In genomic region chr13:114089751-114090400, GRCh38 we compare ENCODE assay signal across 14 cellular contexts. TPM values are rescaled to one million over a fixed set of nuclear protein-coding genes. Genes with fewer than 3 reads are reported as not detected.
DNase-seq lines count a peak whose midpoint lies in the region; ATAC-seq and TF ChIP-seq lines count a peak whose summit lies in the region.
"Had no signal": no experiment of that assay in that cellular context is flagged by ENCODE, and none has a peak within 500 bp of the region (broad histone marks: within the 10 kb centered on the region; RNA-seq: fewer than 3 reads in every experiment).

No MANE protein-coding gene starts in this region.

- no peak overlapping the region for H3K9ac ChIP-seq in endodermal cell (ENCODE audit: extremely low read depth, low read length, poor library complexity, severe bottlenecking)

- intact Hi-C loops in psoas muscle (cut with DNase I) = no loop called here

- H3K27me3 Mint-ChIP-seq in endodermal cell (ENCODE audit: insufficient read depth) = peaks cover 3% of the 10 kb centered on the region

- H3K27ac ChIP-seq in endodermal cell (ENCODE audit: low read depth, low read length) (no peak overlapping the region), psoas muscle (no peak overlapping the region)
- H3K27ac ChIP-seq: dorsolateral prefrontal cortex had no signal

- TF ChIP-seq CTCF in endodermal cell (conservative IDR thresholded peaks at IDR 0.05) = no peak
- TF ChIP-seq CTCF in psoas muscle (IDR thresholded peaks at IDR 0.05) = no peak

- H3K4me1 ChIP-seq in endodermal cell (ENCODE audit: control insufficient read depth, insufficient read depth, low read length) (no peaks in the 10 kb centered on the region), psoas muscle (no peaks in the 10 kb centered on the region)

- H3K4me1 Mint-ChIP-seq in endodermal cell = peaks cover 7% of the 10 kb centered on the region

- peak in 3 of 4 donors; percentile 38 to 81 (median 57) for ATAC-seq in psoas muscle
- ATAC-seq in HG03469 (IDR thresholded peaks at IDR 0.05; ENCODE audit: unreplicated experiment) = no peak
- ATAC-seq in HG02642 (IDR thresholded peaks at IDR 0.05; ENCODE audit: poor library complexity, unreplicated experiment) = no peak

- H3K9me3 ChIP-seq in endodermal cell (ENCODE audit: control insufficient read depth, low read length) = peaks cover 31% of the 10 kb centered on the region
- H3K9me3 ChIP-seq in psoas muscle = peaks cover 18% of the 10 kb centered on the region

- no peak overlapping the region for H3K4me3 ChIP-seq in endodermal cell (ENCODE audit: low read length)
- H3K4me3 ChIP-seq in psoas muscle = no peak overlapping the region
- H3K4me3 ChIP-seq: dorsolateral prefrontal cortex, smooth muscle cell had no signal

- DNase-seq in activated CD8-positive, alpha-beta memory T cell treated with anti-CD3 and anti-CD28 coated beads for 24 hours = peak; percentile 33
- DNase-seq in activated CD8-positive, alpha-beta memory T cell treated with anti-CD3 and anti-CD28 coated beads, Interleukin-2, amount 50 U/mL, for 48 hours = no peak
- peak; percentile 85 for DNase-seq in NCI-H748 (lab: John Stamatoyannopoulos, UW; ENCODE audit: unreplicated experiment)
- DNase-seq in endodermal cell = peak; percentile 24
- peak in 1 of 2 donors; percentile 32 for DNase-seq in psoas muscle
- no peak for DNase-seq in stimulated activated CD4-positive, alpha-beta T cell treated with anti-CD3 and anti-CD28 coated beads, Interleukin-4, amount 100 ng/mL, for 4 hours
- DNase-seq: ACHN, hypothalamus, NCI-H2081 treated with DMSO at 0.1 percent for 48 hours, occipital lobe had no signal

- WGBS in endodermal cell (ENCODE audit: insufficient coverage in 1 of 2, insufficient read length in 1 of 2), 2 experiments = 96% methylated on average over 18 to 25 of the region's 25 CpGs
- 93 to 94% (median 93%) methylated on average over 25 of the region's 25 CpGs for WGBS in psoas muscle, 3 donors

- H3K9me3 Mint-ChIP-seq in endodermal cell = peaks cover 42% of the 10 kb centered on the region

- peaks cover 7% of the 10 kb centered on the region for H3K36me3 Mint-ChIP-seq in endodermal cell (ENCODE audit: low read depth)

- H3K27ac Mint-ChIP-seq in endodermal cell = no peak overlapping the region

- no peaks in the 10 kb centered on the region for H3K36me3 ChIP-seq in endodermal cell (ENCODE audit: control insufficient read depth, insufficient read depth, low read length)
- H3K36me3 ChIP-seq in psoas muscle (ENCODE audit: insufficient read depth in 1 of 2, low read depth in 1 of 2) = no peaks in the 10 kb centered on the region

- H3K27me3 ChIP-seq in endodermal cell (ENCODE audit: control insufficient read depth, insufficient read depth, low read length, poor library complexity, severe bottlenecking) = no peaks in the 10 kb centered on the region
- H3K27me3 ChIP-seq in psoas muscle (ENCODE audit: insufficient read depth in 3 of 3, low read length in 2 of 3) = no peaks in the 10 kb centered on the region
- H3K27me3 ChIP-seq: dorsolateral prefrontal cortex had no signal

- no peak overlapping the region for H3K4me3 Mint-ChIP-seq in endodermal cell

RNA-seq across cellular contexts. Expression of gene RASA3, which starts 42.5 kb away (rescaled TPM):
- total RNA-seq in endodermal cell (10 to 100 TPM in 1 of 2 donors, 1 to 10 TPM in 1; 6.3 to 12.0 TPM), psoas muscle (10 to 100 TPM in 3 of 4 donors, 1 to 10 TPM in 1; 9.2 to 20.2 (median 14.5) TPM)
- 27.0 TPM for polyA plus RNA-seq in endodermal cell (2013, experiment 1 of 2)
- 25.2 TPM for polyA plus RNA-seq in endodermal cell (2013, experiment 2 of 2)
- 10 to 100 TPM in 1 of 3 donors, 1 to 10 TPM in 2; 4.8 to 24.4 (median 5.2) TPM for polyA plus RNA-seq in psoas muscle

Comparison
In these comparisons a context has a peak if more than half of its experiments do, and no peak if none do; other contexts are left out.
1. DNase-seq: peak in activated CD8-positive, alpha-beta memory T cell treated with anti-CD3 and anti-CD28 coated beads for 24 hours (single experiment), NCI-H748 (single experiment) and endodermal cell (single experiment); none in activated CD8-positive, alpha-beta memory T cell treated with anti-CD3 and anti-CD28 coated beads, Interleukin-2, amount 50 U/mL, for 48 hours (single experiment) and stimulated activated CD4-positive, alpha-beta T cell treated with anti-CD3 and anti-CD28 coated beads, Interleukin-4, amount 100 ng/mL, for 4 hours (0 of 2).
2. ATAC-seq: peak in psoas muscle (3 of 4); none in HG03469 (single experiment) and HG02642 (single experiment).